Comparison of ENCODE assay signal across 11 cellular contexts in the genomic region with DNA sequence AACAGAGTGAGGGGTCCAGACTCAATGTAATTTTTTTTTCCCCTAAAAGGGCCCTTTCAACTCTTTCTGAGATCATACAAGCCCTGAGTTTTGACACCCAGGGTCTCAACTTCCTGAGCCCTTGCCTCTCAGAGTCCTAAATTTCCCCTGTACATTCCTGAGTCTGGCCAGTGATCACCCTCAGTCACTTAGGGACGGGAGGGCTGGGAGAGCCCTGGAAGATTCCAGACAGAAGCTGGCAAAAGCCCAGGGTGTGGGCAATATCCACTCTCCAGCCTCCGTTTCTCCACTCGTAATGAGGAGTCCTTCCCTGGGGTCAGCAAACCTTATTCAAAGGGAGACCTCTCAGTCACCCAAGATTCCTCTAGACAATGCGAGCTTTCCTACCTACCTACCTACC. TPM values are rescaled to one million over a fixed set of nuclear protein-coding genes. Genes with fewer than 3 reads are reported as not detected.
DNase-seq lines count a peak whose midpoint lies in the region; ATAC-seq, FAIRE-seq and TF ChIP-seq lines count a peak whose summit lies in the region.
"Had no signal": no experiment of that assay in that cellular context is flagged by ENCODE, and none has a peak within 500 bp of the region (broad histone marks: within the 10 kb centered on the region; RNA-seq: fewer than 3 reads in every experiment).

No MANE protein-coding gene starts in this region.

- no peak for TF ChIP-seq POLR2A in K562 (conservative IDR thresholded peaks at IDR 0.05)
- TF ChIP-seq POLR2A in suprapubic skin (IDR thresholded peaks at IDR 0.05): no peak

- in situ Hi-C loops in K562 (cut with MboI): no loop called here
- in situ Hi-C loops in GM13977 (cut with MboI; ENCODE audit: low pct_unique_long_range_greater_than_20kb, low sequenced_read_pairs, unreplicated experiment): no loop called here

- FAIRE-seq in K562 (lab: Jason Lieb, UNC): no peak
- FAIRE-seq: GM12892 had no signal

- H3K9ac ChIP-seq in K562 (ENCODE audit: insufficient read depth in 1 of 2, low read depth in 2 of 2, low read length in 2 of 2): peak overlapping the region; percentile 96 to 97; a peak in 3 of 4 replicates
- H3K9ac ChIP-seq in iPS-20b (ENCODE audit: low read depth, low read length): no peak overlapping the region

- TF ChIP-seq CTCF in HEK293 (tag by site-specific recombination; IDR thresholded peaks at IDR 0.05) (no peak), K562 (IDR thresholded peaks at IDR 0.05 in 2 of 3, conservative IDR thresholded peaks at IDR 0.05 in 1 of 3; ENCODE audit: insufficient read depth in 2 of 3, low read depth in 1 of 3, low read length in 3 of 3) (no peak), suprapubic skin (IDR thresholded peaks at IDR 0.05) (no peak), GM13977 (IDR thresholded peaks at IDR 0.05; ENCODE audit: extremely low read depth, insufficient read depth, missing control alignments) (no peak)

- H4K20me1 ChIP-seq in K562 (replicated peaks; ENCODE audit: control insufficient read depth, insufficient read depth, low read length): no peaks in the 10 kb centered on the region

- H3K4me1 Mint-ChIP-seq in T-helper 17 cell: peaks cover 26% of the 10 kb centered on the region

- CTCF ChIA-PET in HEK293 (lab: Yijun Ruan, JAX) (interaction anchor here (0.7 to 4.6 kb wide), 27 partner anchors 9 to 513 kb away, joined by 3 to 42 read pairs (median 7); a partner anchor contains a TSS), K562 (lab: Yijun Ruan, JAX; ENCODE audit: low intra/inter-chr PET ratio) (interaction anchor here (4.0 kb wide), 1 partner anchor 75 kb away, joined by 16 read pairs; no protein-coding TSS in a partner anchor)

- H3K4me1 ChIP-seq in HEK293 (ENCODE audit: control insufficient read depth, insufficient read depth, low read length) (0 out of 2 replicates have a peak, but pooled peaks cover 7% of the 10 kb centered on the region), K562 (replicated peaks in 1 of 2; ENCODE audit: control insufficient read depth in 2 of 2, insufficient read depth in 2 of 2, low read length in 2 of 2) (peaks cover 22 to 63% of the 10 kb centered on the region in 2 experiments; a peak in 4 of 5 replicates), iPS-20b (ENCODE audit: insufficient read depth, low read length) (peaks cover 10% of the 10 kb centered on the region), suprapubic skin (peaks cover 83% of the 10 kb centered on the region)

- POLR2A ChIA-PET in HEK293 (lab: Yijun Ruan, JAX): interaction anchor here (0.6 to 2.3 kb wide), 10 partner anchors 12 to 105 kb away, joined by 3 to 7 read pairs (median 4); a partner anchor contains a TSS
- POLR2A ChIA-PET in K562 (lab: Yijun Ruan, JAX): interaction anchor here (1.5 to 3.6 kb wide), 3 partner anchors 9 to 76 kb away, joined by 3 to 14 read pairs (median 13); a partner anchor contains a TSS

- H3K27ac ChIP-seq in HEK293 (ENCODE audit: extremely low read depth, low read depth, low read length) (no peak overlapping the region), K562 (ENCODE audit: extremely low read depth, low read depth, low read length) (peak overlapping the region; percentile 30; the same call in 1 of the 3 replicates), iPS-20b (ENCODE audit: low read length) (no peak overlapping the region), suprapubic skin (peak overlapping the region; percentile 96)

- DNase-seq in K562 (ENCODE audit: extremely low read depth in 1 of 4, low spot score in 3 of 4) (no peak), suprapubic skin (ENCODE audit: low spot score in 2 of 2) (no peak), islet precursor cell (no peak), GM13977 (ENCODE audit: low spot score) (no peak), T-helper 17 cell (no peak)
- DNase-seq: amygdala, KG1 had no signal

- H3K27me3 ChIP-seq in K562 (ENCODE audit: control insufficient read depth in 2 of 2, insufficient read depth in 2 of 2, low read length in 2 of 2): no peaks in the 10 kb centered on the region
- H3K27me3 ChIP-seq in iPS-20b (ENCODE audit: insufficient read depth, low read length): peaks cover 42% of the 10 kb centered on the region
- H3K27me3 ChIP-seq in suprapubic skin: no peaks in the 10 kb centered on the region

- H2AFZ ChIP-seq in K562 (ENCODE audit: low read depth, low read length): no peak overlapping the region

- no peak for TF ChIP-seq EP300 in K562 (IDR thresholded peaks at IDR 0.05; ENCODE audit: low read length)
- TF ChIP-seq EP300 in suprapubic skin (IDR thresholded peaks at IDR 0.05): no peak

- H3K36me3 ChIP-seq in HEK293 (ENCODE audit: control insufficient read depth in 2 of 2, insufficient read depth in 1 of 2, low read length in 2 of 2) (peaks cover 0 to 3% of the 10 kb centered on the region in 2 experiments; a peak in 2 of 3 replicates), K562 (ENCODE audit: control insufficient read depth, insufficient read depth, low read length) (peaks cover 4% of the 10 kb centered on the region; the same call in 1 of the 3 replicates), iPS-20b (ENCODE audit: insufficient read depth, low read depth, low read length) (peaks cover 2% of the 10 kb centered on the region; the same call in 1 of the 2 replicates), suprapubic skin (no peaks in the 10 kb centered on the region)

- H3K4me3 ChIP-seq in HEK293 (ENCODE audit: low read depth, low read length) (no peak overlapping the region), K562 (no peak overlapping the region), iPS-20b (ENCODE audit: low read length) (peak overlapping the region; percentile 84; the same call in 1 of the 2 replicates), suprapubic skin (peak overlapping the region; percentile 68)

- peaks cover 3% of the 10 kb centered on the region for H3K36me3 Mint-ChIP-seq in T-helper 17 cell (ENCODE audit: low read depth)

- H3K27ac Mint-ChIP-seq in T-helper 17 cell: no peak overlapping the region

- no peak for ATAC-seq in K562
- ATAC-seq in HG02973 (IDR thresholded peaks at IDR 0.05; ENCODE audit: unreplicated experiment): no peak
- no peak for ATAC-seq in T-helper 17 cell

- H3K4me2 ChIP-seq in K562 (ENCODE audit: insufficient read depth, low read length): peak overlapping the region; percentile 91

- H3K4me3 Mint-ChIP-seq in T-helper 17 cell: no peak overlapping the region

- no peak for TF ChIP-seq RAD21 in K562 (CRISPR knock-in tag; conservative IDR thresholded peaks at IDR 0.05 in 1 of 2, IDR thresholded peaks at IDR 0.05 in 1 of 2)

- no peaks in the 10 kb centered on the region for H3K9me1 ChIP-seq in K562 (ENCODE audit: control insufficient read depth, insufficient read depth, low read length)

- H3K9me3 ChIP-seq in HEK293 (ENCODE audit: control insufficient read depth, insufficient read depth, low read depth, low read length) (no peaks in the 10 kb centered on the region), K562 (replicated peaks; ENCODE audit: control insufficient read depth, insufficient read depth, low read depth, low read length) (no peaks in the 10 kb centered on the region), iPS-20b (ENCODE audit: insufficient read depth, low read depth, low read length) (no peaks in the 10 kb centered on the region), suprapubic skin (no peaks in the 10 kb centered on the region), T-helper 17 cell (ENCODE audit: control insufficient read depth, low read length, poor library complexity, severe bottlenecking) (no peaks in the 10 kb centered on the region)

- H3K79me2 ChIP-seq in K562 (ENCODE audit: control insufficient read depth, insufficient read depth, low read length): peaks cover 38% of the 10 kb centered on the region

- WGBS in K562 (ENCODE audit: insufficient coverage, low coverage, missing lambda C conversion rate): 68% methylated on average over 4 of the region's 4 CpGs
- 48% methylated on average over 4 of the region's 4 CpGs for WGBS in suprapubic skin

- intact Hi-C loops in K562 (cut with micrococcal nuclease): no loop called here

- peaks cover 31% of the 10 kb centered on the region for H3K27me3 Mint-ChIP-seq in T-helper 17 cell

- no TSS peak for BruUV-seq in K562 (replicated peaks; lab: Mats Ljungman, UMichigan)

RNA-seq across cellular contexts. Expression of a gene that starts 1.6 kb away (rescaled TPM):
- 13.7 and 25.0 TPM in 2 replicates for total RNA-seq in K562 (2011; cell fraction: chromatin; rRNA removed; ENCODE audit: low replicate concordance)
- 14.5 and 17.6 TPM in 2 replicates for total RNA-seq in K562 (2011; cell fraction: nucleolus; rRNA removed)
- total RNA-seq in K562 (2011; cell fraction: nucleoplasm; rRNA removed): 15.8 and 21.6 TPM in 2 replicates
- total RNA-seq in K562 (2014; rRNA removed) (2.3 TPM in 2 replicates), K562 (2014; rRNA removed; fragmentation: Illumina TruSeq; extraction: Trizol) (0.84 and 1.0 TPM in 2 replicates), K562 (2015; rRNA removed; fragmentation: Illumina TruSeq; extraction: Trizol) (0.83 and 0.94 TPM in 2 replicates), K562 (2021) (4.5 and 6.7 TPM in 2 replicates), suprapubic skin (100 to 1,000 TPM; 195 to 597 (median 280) TPM), T-helper 17 cell (1 to 10 TPM; 3.4 to 4.5 TPM)
- polyA plus RNA-seq in K562 (2011; rRNA removed) (2.0 and 6.6 TPM in 2 replicates), K562 (2014; fragmentation: Illumina TruSeq; extraction: Trizol) (2.7 and 3.6 TPM in 2 replicates), K562 (2014; fragmentation: Nextera tagmentation; extraction: Ambion mirVana) (under 1 TPM; 0.32 to 0.82 TPM), K562 (2014; rRNA removed) (1.7 and 3.7 TPM in 2 replicates)
- 2.6 and 3.5 TPM in 2 replicates for polyA plus RNA-seq in K562 (2011; cell fraction: cytosol; rRNA removed)
- polyA plus RNA-seq in K562 (2011; cell fraction: nucleus; rRNA removed): 16.5 and 21.1 TPM in 2 replicates
- 7.4 and 23.3 TPM in 2 replicates for polyA plus RNA-seq in K562 (2012)
- polyA minus RNA-seq in K562 (2011; rRNA and poly(A)+ RNA removed): 1.6 and 2.6 TPM in 2 replicates
- polyA minus RNA-seq in K562 (2011; cell fraction: cytosol; rRNA and poly(A)+ RNA removed): 2.4 and 7.6 TPM in 2 replicates
- 3.1 and 6.1 TPM in 2 replicates for polyA minus RNA-seq in K562 (2011; cell fraction: nucleus; rRNA and poly(A)+ RNA removed)

RNA-seq across cellular contexts. Expression of a gene that starts 3.2 kb away (rescaled TPM):
- 7.5 and 14.6 TPM in 2 replicates for total RNA-seq in K562 (2011; cell fraction: chromatin; rRNA removed; ENCODE audit: low replicate concordance)
- 11.1 and 14.3 TPM in 2 replicates for total RNA-seq in K562 (2011; cell fraction: nucleolus; rRNA removed)
- total RNA-seq in K562 (2011; cell fraction: nucleoplasm; rRNA removed): 9.8 and 10.3 TPM in 2 replicates
- 36.6 and 50.6 TPM in 2 replicates for total RNA-seq in K562 (2014; rRNA removed)
- 19.7 and 22.7 TPM in 2 replicates for total RNA-seq in K562 (2014; rRNA removed; fragmentation: Illumina TruSeq; extraction: Trizol)
- total RNA-seq in K562 (2015; rRNA removed; fragmentation: Illumina TruSeq; extraction: Trizol): 50.1 and 51.0 TPM in 2 replicates
- 27.4 and 32.1 TPM in 2 replicates for total RNA-seq in K562 (2021)
- 8.5 and 9.7 TPM in 2 replicates for polyA plus RNA-seq in K562 (2011; rRNA removed)
- 11.0 and 17.1 TPM in 2 replicates for polyA plus RNA-seq in K562 (2011; cell fraction: cytosol; rRNA removed)
- 3.6 and 6.6 TPM in 2 replicates for polyA plus RNA-seq in K562 (2011; cell fraction: nucleus; rRNA removed)
- polyA plus RNA-seq in K562 (2012): 5.1 and 14.9 TPM in 2 replicates
- polyA plus RNA-seq in K562 (2014; fragmentation: Illumina TruSeq; extraction: Trizol): 32.6 and 37.4 TPM in 2 replicates
- 1 to 10 TPM; 3.0 to 6.4 TPM for polyA plus RNA-seq in K562 (2014; fragmentation: Nextera tagmentation; extraction: Ambion mirVana)
- 29.2 and 31.7 TPM in 2 replicates for polyA plus RNA-seq in K562 (2014; rRNA removed)
- polyA minus RNA-seq in K562 (2011; rRNA and poly(A)+ RNA removed): 4.5 and 4.9 TPM in 2 replicates
- polyA minus RNA-seq in K562 (2011; cell fraction: cytosol; rRNA and poly(A)+ RNA removed): 12.2 and 12.9 TPM in 2 replicates
- 3.0 and 3.8 TPM in 2 replicates for polyA minus RNA-seq in K562 (2011; cell fraction: nucleus; rRNA and poly(A)+ RNA removed)
- 10 to 100 TPM in 2 of 4 donors, 1 to 10 TPM in 2; 4.7 to 12.2 (median 8.0) TPM for total RNA-seq in suprapubic skin
- total RNA-seq in T-helper 17 cell: 1 to 10 TPM in 1 of 2 donors, under 1 TPM in 1; 0.91 to 1.0 TPM

RNA-seq across cellular contexts. Expression of a gene that starts 20.4 kb away (rescaled TPM):
- total RNA-seq in K562 (2011; cell fraction: chromatin; rRNA removed; ENCODE audit: low replicate concordance): 39.0 and 101 TPM in 2 replicates
- total RNA-seq in K562 (2011; cell fraction: nucleolus; rRNA removed): 64.0 and 74.7 TPM in 2 replicates
- 56.7 and 74.6 TPM in 2 replicates for total RNA-seq in K562 (2011; cell fraction: nucleoplasm; rRNA removed)
- total RNA-seq in K562 (2014; rRNA removed): 87.1 and 89.4 TPM in 2 replicates
- 31.1 and 37.7 TPM in 2 replicates for total RNA-seq in K562 (2014; rRNA removed; fragmentation: Illumina TruSeq; extraction: Trizol)
- total RNA-seq in K562 (2015; rRNA removed; fragmentation: Illumina TruSeq; extraction: Trizol): 49.9 and 57.3 TPM in 2 replicates
- 75.1 and 75.5 TPM in 2 replicates for total RNA-seq in K562 (2021)
- polyA plus RNA-seq in K562 (2011; rRNA removed): 60.0 and 67.5 TPM in 2 replicates
- 85.4 and 165 TPM in 2 replicates for polyA plus RNA-seq in K562 (2011; cell fraction: cytosol; rRNA removed)
- polyA plus RNA-seq in K562 (2011; cell fraction: nucleus; rRNA removed): 90.3 and 164 TPM in 2 replicates
- polyA plus RNA-seq in K562 (2012): 61.5 and 139 TPM in 2 replicates
- 70.3 and 86.8 TPM in 2 replicates for polyA plus RNA-seq in K562 (2014; fragmentation: Illumina TruSeq; extraction: Trizol)
- polyA plus RNA-seq in K562 (2014; fragmentation: Nextera tagmentation; extraction: Ambion mirVana): 10 to 100 TPM in 1 of 2 experiments, 1 to 10 TPM in 1; 9.3 to 17.0 TPM
- polyA plus RNA-seq in K562 (2014; rRNA removed): 92.6 and 95.8 TPM in 2 replicates
- polyA minus RNA-seq in K562 (2011; rRNA and poly(A)+ RNA removed): 19.6 and 33.4 TPM in 2 replicates
- polyA minus RNA-seq in K562 (2011; cell fraction: cytosol; rRNA and poly(A)+ RNA removed): 57.8 and 74.6 TPM in 2 replicates
- 37.8 and 41.3 TPM in 2 replicates for polyA minus RNA-seq in K562 (2011; cell fraction: nucleus; rRNA and poly(A)+ RNA removed)
- 100 to 1,000 TPM; 102 to 120 (median 106) TPM for total RNA-seq in suprapubic skin
- total RNA-seq in T-helper 17 cell: 10 to 100 TPM; 28.4 to 36.2 TPM

RNA-seq across cellular contexts. Expression of a gene that starts 32.9 kb away (rescaled TPM):
- total RNA-seq in K562 (2011; cell fraction: chromatin; rRNA removed; ENCODE audit: low replicate concordance): 133 and 285 TPM in 2 replicates
- 121 and 134 TPM in 2 replicates for total RNA-seq in K562 (2011; cell fraction: nucleolus; rRNA removed)
- total RNA-seq in K562 (2011; cell fraction: nucleoplasm; rRNA removed): 92.9 and 95.2 TPM in 2 replicates
- total RNA-seq in K562 (2014; rRNA removed): 26.4 and 29.8 TPM in 2 replicates
- total RNA-seq in K562 (2014; rRNA removed; fragmentation: Illumina TruSeq; extraction: Trizol): 12.0 and 15.0 TPM in 2 replicates
- 12.9 and 13.9 TPM in 2 replicates for total RNA-seq in K562 (2015; rRNA removed; fragmentation: Illumina TruSeq; extraction: Trizol)
- 55.9 and 57.7 TPM in 2 replicates for total RNA-seq in K562 (2021)
- 23.4 and 52.4 TPM in 2 replicates for polyA plus RNA-seq in K562 (2011; rRNA removed)
- 23.5 and 48.2 TPM in 2 replicates for polyA plus RNA-seq in K562 (2011; cell fraction: cytosol; rRNA removed)
- 142 and 172 TPM in 2 replicates for polyA plus RNA-seq in K562 (2011; cell fraction: nucleus; rRNA removed)
- polyA plus RNA-seq in K562 (2012): 37.7 and 45.1 TPM in 2 replicates
- 28.5 and 32.7 TPM in 2 replicates for polyA plus RNA-seq in K562 (2014; fragmentation: Illumina TruSeq; extraction: Trizol)
- polyA plus RNA-seq in K562 (2014; fragmentation: Nextera tagmentation; extraction: Ambion mirVana): 1 to 10 TPM; 2.2 to 2.4 TPM
- 31.1 and 31.6 TPM in 2 replicates for polyA plus RNA-seq in K562 (2014; rRNA removed)
- 51.5 and 54.5 TPM in 2 replicates for polyA minus RNA-seq in K562 (2011; rRNA and poly(A)+ RNA removed)
- polyA minus RNA-seq in K562 (2011; cell fraction: cytosol; rRNA and poly(A)+ RNA removed): 26.8 and 33.6 TPM in 2 replicates
- 37.0 and 57.0 TPM in 2 replicates for polyA minus RNA-seq in K562 (2011; cell fraction: nucleus; rRNA and poly(A)+ RNA removed)
- 10 to 100 TPM; 10.2 to 22.3 (median 14.1) TPM for total RNA-seq in suprapubic skin
- total RNA-seq in T-helper 17 cell: 10 to 100 TPM; 11.0 to 13.1 TPM

Comparison
In these comparisons a context has a peak if more than half of its experiments do, and no peak if none do; other contexts are left out.
1. H3K27ac ChIP-seq: peak in K562 (single experiment) and suprapubic skin (single experiment); none in HEK293 (single experiment) and iPS-20b (single experiment).
2. H3K4me3 ChIP-seq: peak in iPS-20b (single experiment) and suprapubic skin (single experiment); none in HEK293 (single experiment) and K562 (single experiment).
3. RNA of a gene that starts 1.6 kb away (total RNA-seq): 195 to 597 TPM in suprapubic skin; 3.4 to 4.5 TPM in T-helper 17 cell and 0.83 to 25.0 TPM in K562; every median in the first group is over 4 times any median in the second.